Comparison of ENCODE assay signal across 15 cellular contexts in genomic region chr14:51676549-51676948, GRCh38. TPM values are rescaled to one million over a fixed set of nuclear protein-coding genes. Genes with fewer than 3 reads are reported as not detected.
DNase-seq lines count a peak whose midpoint lies in the region; ATAC-seq, FAIRE-seq and TF ChIP-seq lines count a peak whose summit lies in the region.
"Had no signal": no experiment of that assay in that cellular context is flagged by ENCODE, and none has a peak within 500 bp of the region (broad histone marks: within the 10 kb centered on the region; RNA-seq: fewer than 3 reads in every experiment).

No MANE protein-coding gene starts in this region.

- no peak overlapping the region for H3K9ac ChIP-seq in IMR-90 (ENCODE audit: low read depth, low read length)
- H3K9ac ChIP-seq: BLaER1, neural progenitor cell had no signal

- H3K27me3 Mint-ChIP-seq in neural crest cell (ENCODE audit: low read depth), result no peaks in the 10 kb centered on the region

- POLR2A ChIA-PET in IMR-90 (lab: Charles Lee; ENCODE audit: unreplicated experiment), result no interaction called here

- H2AK9ac ChIP-seq in IMR-90 (replicated peaks; ENCODE audit: low read depth, low read length, poor library complexity), result no peak overlapping the region

- H2BK5ac ChIP-seq in IMR-90 (ENCODE audit: low read depth, low read length, poor library complexity, severe bottlenecking), result peak overlapping the region; percentile 85

- peaks cover 4% of the 10 kb centered on the region for H3K36me3 Mint-ChIP-seq in neural crest cell (ENCODE audit: low read depth)

- H3K9me3 Mint-ChIP-seq in neural crest cell, result no peaks in the 10 kb centered on the region

- H3K4me3 ChIP-seq in AG10803 (ENCODE audit: low read length), result peak overlapping the region; percentile 10; the same call in 1 of the 2 replicates
- H3K4me3 ChIP-seq in IMR-90 (ENCODE audit: insufficient read depth, low read depth, low read length), result no peak overlapping the region
- H3K4me3 ChIP-seq in bronchial epithelial cell (ENCODE audit: low read depth, low read length), result no peak overlapping the region
- H3K4me3 ChIP-seq: BLaER1, neural progenitor cell had no signal

- H3K9me1 ChIP-seq in IMR-90 (ENCODE audit: insufficient read depth, low read length), result peaks cover 35% of the 10 kb centered on the region

- no peak overlapping the region for H2BK20ac ChIP-seq in IMR-90 (ENCODE audit: low read depth, low read length)

- H3K4me2 ChIP-seq in IMR-90 (ENCODE audit: low read depth, low read length), result peak overlapping the region; percentile 74; the same call in 1 of the 2 replicates
- H3K4me2 ChIP-seq: BLaER1, neural progenitor cell had no signal

- H4K8ac ChIP-seq in IMR-90 (ENCODE audit: low read depth in 2 of 2, low read length in 2 of 2), result no peak overlapping the region

- no peak overlapping the region for H3K4ac ChIP-seq in IMR-90 (ENCODE audit: low read depth, low read length)

- no peak overlapping the region for H2BK120ac ChIP-seq in IMR-90 (ENCODE audit: low read depth, low read length)

- dilution Hi-C loops in IMR-90 (cut with HindIII; ENCODE audit: low sequenced_read_pairs, unreplicated experiment), result no loop called here

- H3K56ac ChIP-seq in IMR-90 (ENCODE audit: extremely low read depth, insufficient read depth, low read length), result no peak overlapping the region

- H2BK15ac ChIP-seq in IMR-90 (ENCODE audit: low read depth, low read length), result no peak overlapping the region

- no TSS peak for BruUV-seq in IMR-90 (replicated peaks; lab: Mats Ljungman, UMichigan)

- no peak overlapping the region for H2AFZ ChIP-seq in IMR-90 (replicated peaks; ENCODE audit: low read length, poor library complexity)
- H2AFZ ChIP-seq: neural progenitor cell had no signal

- in situ Hi-C loops in IMR-90 (cut with MboI; ENCODE audit: low sequenced_read_pairs), result no loop called here

- H3K4me1 Mint-ChIP-seq in neural crest cell, result peaks cover 58% of the 10 kb centered on the region

- H3K27ac Mint-ChIP-seq in neural crest cell (ENCODE audit: unreplicated experiment), result peak overlapping the region; percentile 96
- H3K27ac Mint-ChIP-seq: neural progenitor cell had no signal

- H3K27me3 ChIP-seq in IMR-90 (ENCODE audit: control insufficient read depth, insufficient read depth, low read length), result no peaks in the 10 kb centered on the region
- H3K27me3 ChIP-seq in bronchial epithelial cell (ENCODE audit: control insufficient read depth, insufficient read depth, low read length), result no peaks in the 10 kb centered on the region
- H3K27me3 ChIP-seq: BLaER1, neural progenitor cell had no signal

- ATAC-seq in IMR-90 (ENCODE audit: low read depth) (peak; percentile 8), GM18868 (IDR thresholded peaks at IDR 0.05; ENCODE audit: unreplicated experiment) (no peak)

- no peak overlapping the region for H3K18ac ChIP-seq in IMR-90 (ENCODE audit: low read depth, low read length)

- no peak overlapping the region for H3K27ac ChIP-seq in IMR-90 (ENCODE audit: insufficient read depth, low read length)
- H3K27ac ChIP-seq: BLaER1, neural progenitor cell had no signal

- CTCF ChIA-PET in IMR-90 (lab: Yijun Ruan, JAX), result interaction anchor here (0.7 kb wide), 1 partner anchor 37 kb away, joined by 3 read pairs; no protein-coding TSS in a partner anchor

- TF ChIP-seq CTCF in AG10803 (conservative IDR thresholded peaks at IDR 0.05; ENCODE audit: low read length), result no peak
- TF ChIP-seq CTCF in IMR-90 (conservative IDR thresholded peaks at IDR 0.05; ENCODE audit: low read depth, low read length), result no peak
- TF ChIP-seq CTCF in bronchial epithelial cell (IDR thresholded peaks at IDR 0.05; ENCODE audit: insufficient read depth, low read length, severe bottlenecking), result no peak
- TF ChIP-seq CTCF in neural crest cell (conservative IDR thresholded peaks at IDR 0.05), result no peak

- peaks cover 0 to 67% of the 10 kb centered on the region in 2 experiments; a peak in 2 of 4 replicates for H3K79me1 ChIP-seq in IMR-90 (ENCODE audit: low read depth in 1 of 2, low read length in 2 of 2)

- H3K4me3 Mint-ChIP-seq in neural crest cell, result no peak overlapping the region
- H3K4me3 Mint-ChIP-seq: neural progenitor cell had no signal

- intact Hi-C loops in IMR-90 (cut with micrococcal nuclease), result loop anchor here (2.0 kb wide), 1 partner anchor 14 kb away; no protein-coding TSS in a partner anchor

- TF ChIP-seq RAD21 in IMR-90 (IDR thresholded peaks at IDR 0.05; ENCODE audit: low read length), result no peak

- H2AK5ac ChIP-seq in IMR-90 (ENCODE audit: low read depth, low read length), result no peak overlapping the region

- H4K20me1 ChIP-seq in IMR-90 (ENCODE audit: insufficient read depth, low read length), result peaks cover 90% of the 10 kb centered on the region
- H4K20me1 ChIP-seq: BLaER1 had no signal

- no peak overlapping the region for H3K23ac ChIP-seq in IMR-90 (ENCODE audit: low read depth, low read length)

- DNase-seq in AG10803 (ENCODE audit: low read depth) (no peak), IMR-90 (no peak), bronchial epithelial cell (ENCODE audit: low read depth) (peak; percentile 50), neural crest cell (ENCODE audit: low read depth, low spot score) (no peak), NCI-H2029 treated with DMSO at 0.1 percent for 48 hours (lab: John Stamatoyannopoulos, UW) (no peak), HT-29 (ENCODE audit: low spot score) (no peak)
- no peak for DNase-seq in activated effector memory CD4-positive, alpha-beta T cell treated with anti-CD3 and anti-CD28 coated beads, Interleukin-2, amount 50 U/mL, for 16 hours
- DNase-seq: activated CD4-positive, alpha-beta T cell treated with anti-CD3 and anti-CD28 coated beads for 4 hours; GOT3; MV-4-11; NCI-H774; stimulated activated CD4-positive, alpha-beta T cell treated with anti-CD3 and anti-CD28 coated beads, Interleukin-4, amount 100 ng/mL, for 4 hours had no signal

- no peak for FAIRE-seq in bronchial epithelial cell (lab: Jason Lieb, UNC)

- H3K9me3 ChIP-seq in IMR-90 (ENCODE audit: control insufficient read depth, insufficient read depth, low read length), result no peaks in the 10 kb centered on the region
- H3K9me3 ChIP-seq: BLaER1 had no signal

- H4K91ac ChIP-seq in IMR-90 (ENCODE audit: insufficient read depth, low read depth, low read length), result no peak overlapping the region

- TF ChIP-seq POLR2A in IMR-90 (IDR thresholded peaks at IDR 0.05; ENCODE audit: low read depth, low read length), result no peak

- H3K36me3 ChIP-seq in IMR-90 (ENCODE audit: control insufficient read depth, insufficient read depth, low read length), result peaks cover 4% of the 10 kb centered on the region
- H3K36me3 ChIP-seq in bronchial epithelial cell (ENCODE audit: control insufficient read depth, insufficient read depth, low read length), result peaks cover 4% of the 10 kb centered on the region
- H3K36me3 ChIP-seq: BLaER1, neural progenitor cell had no signal

- peaks cover 24% of the 10 kb centered on the region for H3K4me1 ChIP-seq in IMR-90 (ENCODE audit: control insufficient read depth, insufficient read depth, low read length)
- H3K4me1 ChIP-seq: BLaER1 had no signal

- no peak overlapping the region for H3K14ac ChIP-seq in IMR-90 (replicated peaks; ENCODE audit: low read depth, low read length)

- H4K5ac ChIP-seq in IMR-90 (ENCODE audit: low read depth, low read length), result no peak overlapping the region

TF ChIP-seq in IMR-90, 13 proteins besides CTCF, POLR2A, EP300 and RAD21:
- TF ChIP-seq CEBPB (IDR thresholded peaks at IDR 0.05; ENCODE audit: low read depth, low read length), result peak; percentile 82
- no peak for TF ChIP-seq SMC3 (IDR thresholded peaks at IDR 0.05; ENCODE audit: low read depth, low read length)
TF ChIP-seq in IMR-90: peak in this region for 1.

RNA-seq across cellular contexts. Expression of gene FRMD6, which starts 24.8 kb away (rescaled TPM):
- total RNA-seq in IMR-90 (2012; rRNA removed) (620 and 682 TPM in 2 replicates), bronchial epithelial cell (136 and 224 TPM in 2 replicates), neural crest cell (34.5 and 38.0 TPM in 2 replicates)
- 243 and 244 TPM in 2 replicates for polyA plus RNA-seq in IMR-90 (2012; rRNA removed)
- polyA plus RNA-seq in IMR-90 (2012; cell fraction: cytosol; rRNA removed), result 129 and 270 TPM in 2 replicates
- polyA plus RNA-seq in IMR-90 (2012; cell fraction: nucleus; rRNA removed; ENCODE audit: low replicate concordance), result 287 and 382 TPM in 2 replicates
- 0.23 and 1.2 TPM in 2 replicates for total RNA-seq in HT-29 (2014; rRNA removed; shearing (Covaris generic))

Comparison
In these comparisons a context has a peak if more than half of its experiments do, and no peak if none do; other contexts are left out.
1. RNA of gene FRMD6, which starts 24.8 kb away (total RNA-seq): 620 to 682 TPM in IMR-90, 136 to 224 TPM in bronchial epithelial cell and 34.5 to 38.0 TPM in neural crest cell; 0.23 to 1.2 TPM in HT-29; every median in the first group is over 10 times any median in the second.